29 cellular contexts compared by ENCODE assay signal in genomic region chr2:194328456-194328855, GRCh38.
"Had no signal": no experiment of that assay in that cellular context is flagged by ENCODE, and none has a peak within 500 bp of the region (broad histone marks: within the 10 kb centered on the region; RNA-seq: fewer than 3 reads in every experiment).

No MANE protein-coding gene starts in this region.

- H2AFZ ChIP-seq: PC-9 had no signal

- H3K4me1 Mint-ChIP-seq: activated CD4-positive, alpha-beta T cell treated with anti-CD3 and anti-CD28 coated beads, Interleukin-2, amount 10 ng/mL, durations not matched to agents 24 days and 14 days; activated naive CD4-positive, alpha-beta T cell treated with anti-CD3 and anti-CD28 coated beads, Interleukin-2, amount 50 U/mL, for 24 hours; activated naive CD8-positive, alpha-beta T cell treated with anti-CD3 and anti-CD28 coated beads, Interleukin-2, amount 10 ng/mL, durations not matched to agents 7 days and 5 days had no signal

- FAIRE-seq: K562, RCC 7860 had no signal

- H3K4me3 Mint-ChIP-seq: activated CD4-positive, alpha-beta T cell treated with anti-CD3 and anti-CD28 coated beads, Interleukin-2, amount 10 ng/mL, durations not matched to agents 24 days and 14 days; activated CD8-positive, alpha-beta T cell treated with anti-CD3 and anti-CD28 coated beads, Interleukin-2, amount 10 ng/mL, durations not matched to agents 7 days and 5 days; activated naive CD4-positive, alpha-beta T cell treated with anti-CD3 and anti-CD28 coated beads, Interleukin-2, amount 50 U/mL, for 24 hours; activated naive CD8-positive, alpha-beta T cell treated with anti-CD3 and anti-CD28 coated beads, Interleukin-2, amount 10 ng/mL, durations not matched to agents 7 days and 5 days; activated T-cell treated with anti-CD3 and anti-CD28 coated beads, Interleukin-2, amount 50 U/mL, for 24 hours had no signal

- H3K4me2 ChIP-seq: PC-9 had no signal

- ATAC-seq: activated CD8-positive, alpha-beta T cell treated with anti-CD3 and anti-CD28 coated beads, Interleukin-2, amount 10 ng/mL, durations not matched to agents 7 days and 5 days; K562 had no signal

- DNase-seq: activated CD4-positive, alpha-beta T cell treated with anti-CD3 and anti-CD28 coated beads, Interleukin-2, amount 10 ng/mL, durations not matched to agents 24 days and 14 days; activated CD4-positive, alpha-beta T cell treated with anti-CD3 and anti-CD28 coated beads, Interleukin-2, amount 50 U/mL, for 4 hours; activated CD8-positive, alpha-beta T cell treated with anti-CD3 and anti-CD28 coated beads, Interleukin-2, amount 10 ng/mL, durations not matched to agents 7 days and 5 days; activated gamma-delta T cell; activated naive CD4-positive, alpha-beta T cell treated with Interleukin-2 at 50 U/mL for 16 hours; activated naive CD8-positive, alpha-beta T cell treated with anti-CD3 and anti-CD28 coated beads, Interleukin-2, amount 10 ng/mL, durations not matched to agents 7 days and 5 days; activated T-cell treated with anti-CD3 and anti-CD28 coated beads, Interleukin-2, amount 50 U/mL, for 24 hours; amygdala; NCI-H1092 treated with DMSO at 0.1 percent for 48 hours; NCI-H1417; NCI-H146; NCI-H187; NCI-H2029 treated with DMSO at 0.1 percent for 48 hours; NCI-H2107; NCI-H2171; NCI-H510A; NCI-H526; NCI-H748 treated with DMSO at 0.1 percent for 48 hours; NK-92 treated with Interleukin-12 subunit alpha and Interleukin-12 subunit beta, amount 100 ng/mL, for 24 hours; PC-9; Right ventricle myocardium superior; T1000 had no signal

- H3K27ac ChIP-seq: ascending aorta, cardiac muscle cell, PC-9, RWPE1 had no signal

- H3K4me1 ChIP-seq: ascending aorta had no signal

- H3K27ac Mint-ChIP-seq: activated CD4-positive, alpha-beta T cell treated with anti-CD3 and anti-CD28 coated beads, Interleukin-2, amount 10 ng/mL, durations not matched to agents 24 days and 14 days; activated CD8-positive, alpha-beta T cell treated with anti-CD3 and anti-CD28 coated beads, Interleukin-2, amount 10 ng/mL, durations not matched to agents 7 days and 5 days; activated naive CD4-positive, alpha-beta T cell treated with anti-CD3 and anti-CD28 coated beads, Interleukin-2, amount 50 U/mL, for 24 hours; activated naive CD8-positive, alpha-beta T cell treated with anti-CD3 and anti-CD28 coated beads, Interleukin-2, amount 10 ng/mL, durations not matched to agents 7 days and 5 days; activated T-cell treated with anti-CD3 and anti-CD28 coated beads, Interleukin-2, amount 50 U/mL, for 24 hours; activated T-helper 2 cell treated with anti-CD3 and anti-CD28 coated beads, Interferon-gamma antibody, Interleukin-2, Interleukin-4, amounts not matched to agents 10 μg/mL and 5 μg/mL and 100 μg/mL, durations not matched to agents 14 hours and 24 hours and 36 hours had no signal

- H3K27me3 ChIP-seq: ascending aorta, cardiac muscle cell had no signal

- H3K36me3 ChIP-seq: ascending aorta, cardiac muscle cell had no signal

- H3K36me3 Mint-ChIP-seq: activated naive CD4-positive, alpha-beta T cell treated with anti-CD3 and anti-CD28 coated beads, Interleukin-2, amount 50 U/mL, for 24 hours; activated naive CD8-positive, alpha-beta T cell treated with anti-CD3 and anti-CD28 coated beads, Interleukin-2, amount 10 ng/mL, durations not matched to agents 7 days and 5 days had no signal

- H3K4me3 ChIP-seq: ascending aorta, cardiac muscle cell, K562, PC-9 had no signal

- H3K27me3 Mint-ChIP-seq: activated CD4-positive, alpha-beta T cell treated with anti-CD3 and anti-CD28 coated beads, Interleukin-2, amount 10 ng/mL, durations not matched to agents 24 days and 14 days; activated naive CD4-positive, alpha-beta T cell treated with anti-CD3 and anti-CD28 coated beads, Interleukin-2, amount 50 U/mL, for 24 hours; activated naive CD8-positive, alpha-beta T cell treated with anti-CD3 and anti-CD28 coated beads, Interleukin-2, amount 10 ng/mL, durations not matched to agents 7 days and 5 days had no signal

- H3K9me3 ChIP-seq: ascending aorta had no signal

- H3K9me3 Mint-ChIP-seq: activated CD4-positive, alpha-beta T cell treated with anti-CD3 and anti-CD28 coated beads, Interleukin-2, amount 10 ng/mL, durations not matched to agents 24 days and 14 days; activated naive CD4-positive, alpha-beta T cell treated with anti-CD3 and anti-CD28 coated beads, Interleukin-2, amount 50 U/mL, for 24 hours; activated naive CD8-positive, alpha-beta T cell treated with anti-CD3 and anti-CD28 coated beads, Interleukin-2, amount 10 ng/mL, durations not matched to agents 7 days and 5 days; activated T-cell treated with anti-CD3 and anti-CD28 coated beads, Interleukin-2, amount 50 U/mL, for 24 hours; activated T-helper 2 cell treated with anti-CD3 and anti-CD28 coated beads, Interferon-gamma antibody, Interleukin-2, Interleukin-4, amounts not matched to agents 10 μg/mL and 5 μg/mL and 100 μg/mL, durations not matched to agents 14 hours and 24 hours and 36 hours had no signal
